ENCODE assay signal across 15 cellular contexts in the genomic region with DNA sequence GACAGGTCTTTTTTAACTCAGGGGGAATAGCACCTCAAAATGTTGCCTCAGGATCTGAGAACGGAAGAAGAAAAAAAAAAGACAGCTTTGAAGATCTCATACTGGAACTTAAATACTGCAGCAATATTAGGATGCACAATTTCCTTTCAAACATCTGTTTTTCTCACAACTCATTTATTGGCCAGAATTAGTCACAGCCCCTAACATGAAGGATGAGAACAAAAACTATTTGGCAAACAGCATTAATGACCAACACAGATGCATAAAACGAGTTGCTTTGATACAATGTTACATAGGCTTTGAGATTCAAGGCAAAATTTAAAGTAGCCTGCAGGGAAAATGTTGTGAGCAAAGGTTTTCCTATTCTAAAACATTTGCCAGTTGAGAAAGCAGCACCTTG. TPM values are rescaled to one million over a fixed set of nuclear protein-coding genes. Genes with fewer than 3 reads are reported as not detected.
DNase-seq lines count a peak whose midpoint lies in the region; ATAC-seq and TF ChIP-seq lines count a peak whose summit lies in the region.
"Had no signal": no experiment of that assay in that cellular context is flagged by ENCODE, and none has a peak within 500 bp of the region (broad histone marks: within the 10 kb centered on the region; RNA-seq: fewer than 3 reads in every experiment).

No MANE protein-coding gene starts in this region.

- TF ChIP-seq CTCF in MCF 10A (IDR thresholded peaks at IDR 0.05; ENCODE audit: unreplicated experiment) (no peak), breast epithelium (IDR thresholded peaks at IDR 0.05) (no peak), astrocyte of the spinal cord (IDR thresholded peaks at IDR 0.05; ENCODE audit: low read depth, low read length) (no peak), foreskin keratinocyte (conservative IDR thresholded peaks at IDR 0.05) (no peak)

- no TSS peak for BruUV-seq in MCF 10A (replicated peaks; lab: Mats Ljungman, UMichigan)

- H3K4me1 Mint-ChIP-seq in MCF 10A (ENCODE audit: insufficient read depth, unreplicated experiment), result peaks cover 27% of the 10 kb centered on the region

- H3K36me3 Mint-ChIP-seq in MCF 10A (ENCODE audit: insufficient read depth, unreplicated experiment), result peaks cover 8% of the 10 kb centered on the region

- H3K4me3 ChIP-seq in breast epithelium (no peak overlapping the region), astrocyte of the spinal cord (ENCODE audit: low read depth, low read length) (no peak overlapping the region)
- H3K4me3 ChIP-seq: A549, transverse colon had no signal

- intact Hi-C loops in MCF 10A (cut with micrococcal nuclease), result no loop called here
- intact Hi-C loops in breast epithelium (cut with DNase I; ENCODE audit: low total_unique reads), result no loop called here

- H3K27ac ChIP-seq in breast epithelium (no peak overlapping the region), foreskin keratinocyte (no peak overlapping the region)
- H3K27ac ChIP-seq: A549, KMS-11 had no signal

- peak overlapping the region; percentile 88 for H3K27ac Mint-ChIP-seq in MCF 10A (ENCODE audit: low read depth, unreplicated experiment)
- H3K27ac Mint-ChIP-seq: activated naive CD4-positive, alpha-beta T cell treated with anti-CD3 and anti-CD28 coated beads, Interleukin-2, amount 10 ng/mL, durations not matched to agents 7 days and 5 days had no signal

- CTCF ChIA-PET in MCF 10A (lab: Yijun Ruan, JAX), result no interaction called here

- ATAC-seq in foreskin keratinocyte, result peak; percentile 40
- ATAC-seq: A549 had no signal

- H3K4me3 Mint-ChIP-seq in MCF 10A (ENCODE audit: unreplicated experiment), result no peak overlapping the region
- H3K4me3 Mint-ChIP-seq: activated naive CD4-positive, alpha-beta T cell treated with anti-CD3 and anti-CD28 coated beads, Interleukin-2, amount 10 ng/mL, durations not matched to agents 7 days and 5 days had no signal

- no peaks in the 10 kb centered on the region for H3K27me3 Mint-ChIP-seq in MCF 10A (ENCODE audit: insufficient read depth, unreplicated experiment)
- H3K27me3 Mint-ChIP-seq: activated naive CD4-positive, alpha-beta T cell treated with anti-CD3 and anti-CD28 coated beads, Interleukin-2, amount 10 ng/mL, durations not matched to agents 7 days and 5 days had no signal

- H3K4me1 ChIP-seq in breast epithelium, result no peaks in the 10 kb centered on the region
- H3K4me1 ChIP-seq in foreskin keratinocyte, result peaks cover 43% of the 10 kb centered on the region

- POLR2A ChIA-PET in MCF 10A (lab: Yijun Ruan, JAX), result interaction anchor here (0.6 to 1.9 kb wide), 6 partner anchors 9 to 127 kb away, joined by 3 to 6 read pairs (median 4); a partner anchor contains a TSS

- H3K27me3 ChIP-seq in breast epithelium (no peaks in the 10 kb centered on the region), foreskin keratinocyte (no peaks in the 10 kb centered on the region)
- H3K27me3 ChIP-seq: transverse colon had no signal

- no peaks in the 10 kb centered on the region for H3K9me3 ChIP-seq in breast epithelium
- H3K9me3 ChIP-seq: A549, transverse colon had no signal

- no peak for TF ChIP-seq POLR2A in breast epithelium (IDR thresholded peaks at IDR 0.05)

- no peaks in the 10 kb centered on the region for H3K9me3 Mint-ChIP-seq in MCF 10A (ENCODE audit: unreplicated experiment)
- H3K9me3 Mint-ChIP-seq: activated naive CD4-positive, alpha-beta T cell treated with anti-CD3 and anti-CD28 coated beads, Interleukin-2, amount 10 ng/mL, durations not matched to agents 7 days and 5 days had no signal

- DNase-seq in MCF 10A (ENCODE audit: unreplicated experiment), result no peak
- no peak for DNase-seq in breast epithelium (ENCODE audit: low spot score in 2 of 2)
- peak; percentile 59 for DNase-seq in astrocyte of the spinal cord (ENCODE audit: low read depth, low spot score)
- peak in 1 of 2 donors; percentile 45 for DNase-seq in foreskin keratinocyte
- peak; percentile 36 for DNase-seq in stromal cell of bone marrow (ENCODE audit: low read depth)
- DNase-seq in SIG-M5 (lab: John Stamatoyannopoulos, UW), result no peak
- DNase-seq in NCI-H1417 (lab: John Stamatoyannopoulos, UW), result no peak
- no peak for DNase-seq in NOMO-1 treated with dmso at 0.1 percent for 144 hours (lab: John Stamatoyannopoulos, UW; ENCODE audit: unreplicated experiment)
- DNase-seq: activated CD4-positive, alpha-beta T cell treated with anti-CD3 and anti-CD28 coated beads, Interleukin-2, amount 50 U/mL, for 48 hours; activated naive CD4-positive, alpha-beta T cell treated with anti-CD3 and anti-CD28 coated beads, Interleukin-2, amount 10 ng/mL, durations not matched to agents 7 days and 5 days; DND-41; T-helper 1 cell; transverse colon had no signal

- in situ Hi-C loops in astrocyte of the spinal cord (cut with HindIII; ENCODE audit: low sequenced_read_pairs), result no loop called here

- H3K36me3 ChIP-seq in breast epithelium, result no peaks in the 10 kb centered on the region
- H3K36me3 ChIP-seq: transverse colon had no signal

RNA-seq across cellular contexts. Expression of a gene that starts 36.5 kb away (rescaled TPM):
- 91.9 and 101 TPM in 2 replicates for total RNA-seq in MCF 10A (2022)
- 100 to 1,000 TPM; 134 to 327 (median 162) TPM for total RNA-seq in breast epithelium
- 42.0 and 51.6 TPM in 2 replicates for total RNA-seq in foreskin keratinocyte
- polyA plus RNA-seq in foreskin keratinocyte, result 11.4 and 12.0 TPM in 2 replicates

Comparison
In these comparisons a context has a peak if more than half of its experiments do, and no peak if none do; other contexts are left out.
1. DNase-seq: peak in astrocyte of the spinal cord (single experiment) and stromal cell of bone marrow (single experiment); none in MCF 10A (single experiment), breast epithelium (0 of 2), SIG-M5 (single experiment), NCI-H1417 (0 of 3) and NOMO-1 treated with dmso at 0.1 percent for 144 hours (single experiment).